In genomic region chr17:54969658-54970572, GRCh38 we compare ENCODE assay signal across 1 cellular context.
TF ChIP-seq lines count a peak whose summit lies in the region.

No MANE protein-coding gene starts in this region.

TF ChIP-seq in liver, 16 proteins besides CTCF, POLR2A, EP300 and RAD21 (continued from another document):
- TF ChIP-seq ATF3 (IDR thresholded peaks at IDR 0.05) (no peak), GABPA (IDR thresholded peaks at IDR 0.05 in 1 of 2, conservative IDR thresholded peaks at IDR 0.05 in 1 of 2) (no peak), FOXA2 (IDR thresholded peaks at IDR 0.05) (no peak), SP1 (IDR thresholded peaks at IDR 0.05) (no peak), FOXA1 (IDR thresholded peaks at IDR 0.05) (no peak), EGR1 (IDR thresholded peaks at IDR 0.05; ENCODE audit: low read depth in 2 of 2) (no peak), YY1 (IDR thresholded peaks at IDR 0.05) (no peak)
- TF ChIP-seq, protein P1, sequence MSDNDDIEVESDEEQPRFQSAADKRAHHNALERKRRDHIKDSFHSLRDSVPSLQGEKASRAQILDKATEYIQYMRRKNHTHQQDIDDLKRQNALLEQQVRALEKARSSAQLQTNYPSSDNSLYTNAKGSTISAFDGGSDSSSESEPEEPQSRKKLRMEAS (IDR thresholded peaks at IDR 0.05): no peak
- TF ChIP-seq, protein P2, sequence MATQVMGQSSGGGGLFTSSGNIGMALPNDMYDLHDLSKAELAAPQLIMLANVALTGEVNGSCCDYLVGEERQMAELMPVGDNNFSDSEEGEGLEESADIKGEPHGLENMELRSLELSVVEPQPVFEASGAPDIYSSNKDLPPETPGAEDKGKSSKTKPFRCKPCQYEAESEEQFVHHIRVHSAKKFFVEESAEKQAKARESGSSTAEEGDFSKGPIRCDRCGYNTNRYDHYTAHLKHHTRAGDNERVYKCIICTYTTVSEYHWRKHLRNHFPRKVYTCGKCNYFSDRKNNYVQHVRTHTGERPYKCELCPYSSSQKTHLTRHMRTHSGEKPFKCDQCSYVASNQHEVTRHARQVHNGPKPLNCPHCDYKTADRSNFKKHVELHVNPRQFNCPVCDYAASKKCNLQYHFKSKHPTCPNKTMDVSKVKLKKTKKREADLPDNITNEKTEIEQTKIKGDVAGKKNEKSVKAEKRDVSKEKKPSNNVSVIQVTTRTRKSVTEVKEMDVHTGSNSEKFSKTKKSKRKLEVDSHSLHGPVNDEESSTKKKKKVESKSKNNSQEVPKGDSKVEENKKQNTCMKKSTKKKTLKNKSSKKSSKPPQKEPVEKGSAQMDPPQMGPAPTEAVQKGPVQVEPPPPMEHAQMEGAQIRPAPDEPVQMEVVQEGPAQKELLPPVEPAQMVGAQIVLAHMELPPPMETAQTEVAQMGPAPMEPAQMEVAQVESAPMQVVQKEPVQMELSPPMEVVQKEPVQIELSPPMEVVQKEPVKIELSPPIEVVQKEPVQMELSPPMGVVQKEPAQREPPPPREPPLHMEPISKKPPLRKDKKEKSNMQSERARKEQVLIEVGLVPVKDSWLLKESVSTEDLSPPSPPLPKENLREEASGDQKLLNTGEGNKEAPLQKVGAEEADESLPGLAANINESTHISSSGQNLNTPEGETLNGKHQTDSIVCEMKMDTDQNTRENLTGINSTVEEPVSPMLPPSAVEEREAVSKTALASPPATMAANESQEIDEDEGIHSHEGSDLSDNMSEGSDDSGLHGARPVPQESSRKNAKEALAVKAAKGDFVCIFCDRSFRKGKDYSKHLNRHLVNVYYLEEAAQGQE (IDR thresholded peaks at IDR 0.05): no peak
